Comparison of ENCODE assay signal across 22 cellular contexts in the genomic region with DNA sequence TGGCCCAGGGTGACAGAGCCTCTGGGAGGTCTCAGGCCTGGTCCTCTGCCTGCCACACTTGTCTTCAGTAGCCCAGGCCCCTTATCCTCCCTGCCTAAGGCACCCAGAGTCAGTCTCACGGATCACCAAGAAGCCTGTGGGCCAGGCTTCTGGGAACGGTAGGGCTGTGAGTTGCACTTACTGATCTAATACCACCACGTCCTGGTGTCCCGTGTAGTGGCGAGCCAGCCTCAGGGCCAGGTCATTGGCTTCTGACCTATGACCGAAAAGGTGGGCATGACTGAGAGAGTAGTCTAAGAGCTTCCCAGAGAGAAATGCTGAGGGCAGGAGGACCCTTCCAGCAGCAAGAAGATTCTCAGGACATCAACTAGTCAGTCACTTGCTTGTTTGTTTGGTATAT. TPM values are rescaled to one million over a fixed set of nuclear protein-coding genes. Genes with fewer than 3 reads are reported as not detected.
DNase-seq lines count a peak whose midpoint lies in the region; ATAC-seq and TF ChIP-seq lines count a peak whose summit lies in the region.
"Had no signal": no experiment of that assay in that cellular context is flagged by ENCODE, and none has a peak within 500 bp of the region (broad histone marks: within the 10 kb centered on the region; RNA-seq: fewer than 3 reads in every experiment).

No MANE protein-coding gene starts in this region.

- H3K27ac Mint-ChIP-seq in activated CD8-positive, alpha-beta T cell treated with anti-CD3 and anti-CD28 coated beads, Interleukin-2, amount 10 ng/mL, durations not matched to agents 7 days and 5 days: peak overlapping the region; percentile 13
- no peak overlapping the region for H3K27ac Mint-ChIP-seq in activated CD8-positive, alpha-beta T cell treated with anti-CD3 and anti-CD28 coated beads for 36 hours
- H3K27ac Mint-ChIP-seq in WTC11: 0 out of 2 replicates have a peak overlapping the region, but pooled peaks have one; percentile 29

- peaks cover 0 to 39% (median 9%) of the 10 kb centered on the region in 4 donors for H3K4me1 ChIP-seq in right lobe of liver
- peaks cover 0 to 67% (median 14%) of the 10 kb centered on the region in 6 donors for H3K4me1 ChIP-seq in spleen
- H3K4me1 ChIP-seq in mammary epithelial cell (ENCODE audit: insufficient read depth, low read length): peaks cover 21% of the 10 kb centered on the region
- no peaks in the 10 kb centered on the region for H3K4me1 ChIP-seq in ovary (ENCODE audit: insufficient read depth)

- H3K4me3 Mint-ChIP-seq in activated CD8-positive, alpha-beta T cell treated with anti-CD3 and anti-CD28 coated beads, Interleukin-2, amount 10 ng/mL, durations not matched to agents 7 days and 5 days: no peak overlapping the region
- no peak overlapping the region for H3K4me3 Mint-ChIP-seq in activated CD8-positive, alpha-beta T cell treated with anti-CD3 and anti-CD28 coated beads for 36 hours
- no peak overlapping the region for H3K4me3 Mint-ChIP-seq in WTC11
- H3K4me3 Mint-ChIP-seq: CD4-positive, alpha-beta memory T cell had no signal

- 30% methylated on average over 3 of the region's 6 CpGs for WGBS in right lobe of liver (ENCODE audit: insufficient coverage, low coverage, low lambda C conversion rate, missing lambda C conversion rate)
- 91 to 97% (median 95%) methylated on average over 6 of the region's 6 CpGs for WGBS in spleen, 5 donors
- WGBS in mammary epithelial cell (ENCODE audit: low coverage, missing lambda C conversion rate): 96% methylated on average over 6 of the region's 6 CpGs
- WGBS in ovary, 3 donors: 70 to 91% (median 74%) methylated on average over 6 of the region's 6 CpGs

- no peak for TF ChIP-seq CTCF in activated CD8-positive, alpha-beta T cell treated with anti-CD3 and anti-CD28 coated beads for 36 hours (IDR thresholded peaks at IDR 0.05)
- TF ChIP-seq CTCF in WTC11 (IDR thresholded peaks at IDR 0.05) (no peak), right lobe of liver (IDR thresholded peaks at IDR 0.05) (no peak), spleen (IDR thresholded peaks at IDR 0.05 in 8 of 11, conservative IDR thresholded peaks at IDR 0.05 in 3 of 11) (no peak), mammary epithelial cell (conservative IDR thresholded peaks at IDR 0.05 in 1 of 2, IDR thresholded peaks at IDR 0.05 in 1 of 2; ENCODE audit: extremely low read depth in 1 of 2, insufficient read depth in 1 of 2, low read depth in 1 of 2, low read length in 2 of 2) (no peak), ovary (IDR thresholded peaks at IDR 0.05) (no peak)

- H3K36me3 ChIP-seq in right lobe of liver (peaks cover 0 to 29% (median 15%) of the 10 kb centered on the region in 4 donors), spleen (peaks cover 0 to 100% (median 79%) of the 10 kb centered on the region in 6 donors), mammary epithelial cell (ENCODE audit: insufficient read depth, low read length) (peaks cover 3% of the 10 kb centered on the region), ovary (no peaks in the 10 kb centered on the region)

- peaks cover 6% of the 10 kb centered on the region for H3K79me2 ChIP-seq in mammary epithelial cell (ENCODE audit: insufficient read depth, low read length)

- no peak for ATAC-seq in activated CD8-positive, alpha-beta T cell treated with anti-CD3 and anti-CD28 coated beads, Interleukin-2, amount 10 ng/mL, durations not matched to agents 7 days and 5 days
- ATAC-seq in activated CD8-positive, alpha-beta T cell treated with anti-CD3 and anti-CD28 coated beads for 36 hours: no peak
- no peak for ATAC-seq in WTC11
- peak; percentile 33 to 56 (median 46) for ATAC-seq in right lobe of liver

- H2AFZ ChIP-seq in mammary epithelial cell (ENCODE audit: low read depth, low read length): no peak overlapping the region

- H3K27me3 Mint-ChIP-seq in activated CD8-positive, alpha-beta T cell treated with anti-CD3 and anti-CD28 coated beads, Interleukin-2, amount 10 ng/mL, durations not matched to agents 7 days and 5 days (ENCODE audit: low read depth): no peaks in the 10 kb centered on the region
- no peaks in the 10 kb centered on the region for H3K27me3 Mint-ChIP-seq in activated CD8-positive, alpha-beta T cell treated with anti-CD3 and anti-CD28 coated beads for 36 hours
- 0 out of 2 replicates have a peak, but pooled peaks cover 2% of the 10 kb centered on the region for H3K27me3 Mint-ChIP-seq in WTC11 (ENCODE audit: low read depth)
- H3K27me3 Mint-ChIP-seq: CD4-positive, alpha-beta memory T cell had no signal

- no peaks in the 10 kb centered on the region for H3K9me3 Mint-ChIP-seq in activated CD8-positive, alpha-beta T cell treated with anti-CD3 and anti-CD28 coated beads, Interleukin-2, amount 10 ng/mL, durations not matched to agents 7 days and 5 days (ENCODE audit: insufficient read depth)
- no peaks in the 10 kb centered on the region for H3K9me3 Mint-ChIP-seq in activated CD8-positive, alpha-beta T cell treated with anti-CD3 and anti-CD28 coated beads for 36 hours
- peaks cover 8% of the 10 kb centered on the region; the same call in 1 of the 2 replicates for H3K9me3 Mint-ChIP-seq in WTC11
- H3K9me3 Mint-ChIP-seq: CD4-positive, alpha-beta memory T cell had no signal

- POLR2A ChIA-PET in activated CD8-positive, alpha-beta T cell treated with anti-CD3 and anti-CD28 coated beads, Interleukin-2, amount 10 ng/mL, durations not matched to agents 7 days and 5 days (lab: Charles Lee): interaction anchor here (0.8 kb wide), 1 partner anchor 12 kb away, joined by 4 read pairs; no protein-coding TSS in a partner anchor
- POLR2A ChIA-PET in activated CD8-positive, alpha-beta T cell treated with anti-CD3 and anti-CD28 coated beads for 36 hours (lab: Charles Lee): interaction anchor here (1.0 to 21.3 kb wide), 2 partner anchors 10 to 13 kb away, joined by 3 to 431 read pairs; partner anchors contain the start of gene HNRNPAB
- POLR2A ChIA-PET in WTC11 (lab: Charles Lee): interaction anchor here (0.8 kb wide), 1 partner anchor 21 kb away, joined by 3 read pairs; the partner anchor contains the start of gene HNRNPAB

- intact Hi-C loops in activated CD8-positive, alpha-beta T cell treated with anti-CD3 and anti-CD28 coated beads for 36 hours (cut with micrococcal nuclease): no loop called here
- intact Hi-C loops in right lobe of liver (cut with DNase I): no loop called here
- intact Hi-C loops in spleen (cut with DNase I; ENCODE audit: low total_unique reads): no loop called here
- intact Hi-C loops in mammary epithelial cell (cut with micrococcal nuclease): no loop called here
- intact Hi-C loops in ovary (cut with DNase I): loop anchor here in 1 of 4 donors (10.0 kb wide), 1 partner anchor 80 kb away; no protein-coding TSS in a partner anchor

- BruUV-seq in mammary epithelial cell (replicated peaks; lab: Mats Ljungman, UMichigan): no TSS peak

- in situ Hi-C loops in mammary epithelial cell (cut with MboI; ENCODE audit: low sequenced_read_pairs in 2 of 2): no loop called here

- H3K9me3 ChIP-seq in right lobe of liver (no peaks in the 10 kb centered on the region), spleen (no peaks in the 10 kb centered on the region), mammary epithelial cell (replicated peaks; ENCODE audit: insufficient read depth, low read length) (no peaks in the 10 kb centered on the region), ovary (no peaks in the 10 kb centered on the region)
- H3K9me3 ChIP-seq: BLaER1 had no signal

- H3K36me3 Mint-ChIP-seq in activated CD8-positive, alpha-beta T cell treated with anti-CD3 and anti-CD28 coated beads, Interleukin-2, amount 10 ng/mL, durations not matched to agents 7 days and 5 days (ENCODE audit: low read depth): peaks cover 82% of the 10 kb centered on the region
- peaks cover 76% of the 10 kb centered on the region for H3K36me3 Mint-ChIP-seq in activated CD8-positive, alpha-beta T cell treated with anti-CD3 and anti-CD28 coated beads for 36 hours (ENCODE audit: low read depth)
- peaks cover 52% of the 10 kb centered on the region for H3K36me3 Mint-ChIP-seq in WTC11

- H3K4me1 Mint-ChIP-seq in activated CD8-positive, alpha-beta T cell treated with anti-CD3 and anti-CD28 coated beads, Interleukin-2, amount 10 ng/mL, durations not matched to agents 7 days and 5 days (ENCODE audit: low read depth): peaks cover 54% of the 10 kb centered on the region
- H3K4me1 Mint-ChIP-seq in activated CD8-positive, alpha-beta T cell treated with anti-CD3 and anti-CD28 coated beads for 36 hours (ENCODE audit: low read depth): peaks cover 45% of the 10 kb centered on the region
- H3K4me1 Mint-ChIP-seq in WTC11: peaks cover 18% of the 10 kb centered on the region

- no peaks in the 10 kb centered on the region for H4K20me1 ChIP-seq in mammary epithelial cell (ENCODE audit: insufficient read depth, low read length)

- CTCF ChIA-PET in activated CD8-positive, alpha-beta T cell treated with anti-CD3 and anti-CD28 coated beads, Interleukin-2, amount 10 ng/mL, durations not matched to agents 7 days and 5 days (lab: Charles Lee): no interaction called here
- CTCF ChIA-PET in activated CD8-positive, alpha-beta T cell treated with anti-CD3 and anti-CD28 coated beads for 36 hours (lab: Charles Lee): interaction anchor here (1.0 to 1.1 kb wide), 2 partner anchors 14 to 150 kb away, joined by 3 read pairs; no protein-coding TSS in a partner anchor
- CTCF ChIA-PET in WTC11 (lab: Charles Lee): interaction anchor here (0.6 to 2.3 kb wide), 3 partner anchors 10 to 365 kb away, joined by 3 to 13 read pairs (median 3); partner anchors contain the start of gene COL23A1
- CTCF ChIA-PET in mammary epithelial cell (lab: Charles Lee; ENCODE audit: low non-redundant PET): no interaction called here

- H3K9ac ChIP-seq in mammary epithelial cell (ENCODE audit: insufficient read depth, low read length): no peak overlapping the region
- H3K9ac ChIP-seq: BLaER1 had no signal

- no peak overlapping the region for H3K4me3 ChIP-seq in right lobe of liver
- no peak overlapping the region for H3K4me3 ChIP-seq in spleen
- no peak overlapping the region for H3K4me3 ChIP-seq in mammary epithelial cell (replicated peaks in 1 of 3; ENCODE audit: insufficient read depth in 1 of 3, low read depth in 2 of 3, low read length in 3 of 3)
- H3K4me3 ChIP-seq in ovary: no peak overlapping the region
- H3K4me3 ChIP-seq: BLaER1 had no signal

- no peak for DNase-seq in activated CD8-positive, alpha-beta T cell treated with anti-CD3 and anti-CD28 coated beads, Interleukin-2, amount 10 ng/mL, durations not matched to agents 7 days and 5 days
- DNase-seq in activated CD8-positive, alpha-beta T cell treated with anti-CD3 and anti-CD28 coated beads for 36 hours: no peak
- DNase-seq in WTC11 (ENCODE audit: low spot score) (no peak), right lobe of liver (peak in 2 of 3 donors; percentile 27 to 38), spleen (peak; percentile 47), mammary epithelial cell (no peak), T-helper 2 cell (no peak), ovary (no peak)
- DNase-seq: ACHN; CD4-positive, alpha-beta memory T cell; DND-41; GOT3; Kasumi-1; NCI-H1694 treated with DMSO at 0.1 percent for 48 hours; NCI-H2081 treated with DMSO at 0.1 percent for 48 hours; NCI-H446 treated with DMSO at 0.1 percent for 48 hours; NCI-H526 treated with DMSO at 0.1 percent for 48 hours; Right ventricle myocardium superior had no signal

- dilution Hi-C loops in mammary epithelial cell (cut with HindIII; ENCODE audit: low sequenced_read_pairs): no loop called here

- TF ChIP-seq EP300 in ovary (IDR thresholded peaks at IDR 0.05): no peak

- H3K27ac ChIP-seq in right lobe of liver: no peak overlapping the region
- H3K27ac ChIP-seq in spleen: no peak overlapping the region
- no peak overlapping the region for H3K27ac ChIP-seq in mammary epithelial cell (ENCODE audit: insufficient read depth, low read depth, low read length)
- no peak overlapping the region for H3K27ac ChIP-seq in ovary
- H3K27ac ChIP-seq: 22Rv1, BLaER1 had no signal

- H3K4me2 ChIP-seq in mammary epithelial cell (ENCODE audit: insufficient read depth, low read depth, low read length): no peak overlapping the region
- H3K4me2 ChIP-seq: BLaER1 had no signal

- TF ChIP-seq POLR2A in right lobe of liver (IDR thresholded peaks at IDR 0.05) (no peak), spleen (IDR thresholded peaks at IDR 0.05) (no peak), ovary (IDR thresholded peaks at IDR 0.05) (no peak)

- H3K27me3 ChIP-seq in right lobe of liver: no peaks in the 10 kb centered on the region
- H3K27me3 ChIP-seq in spleen (replicated peaks in 1 of 7): no peaks in the 10 kb centered on the region
- no peaks in the 10 kb centered on the region for H3K27me3 ChIP-seq in mammary epithelial cell (ENCODE audit: insufficient read depth, low read length)
- H3K27me3 ChIP-seq in ovary: no peaks in the 10 kb centered on the region
- H3K27me3 ChIP-seq: BLaER1 had no signal

RNA-seq across cellular contexts. Expression of gene PHYKPL, which starts 7.4 kb away (rescaled TPM):
- total RNA-seq in activated CD8-positive, alpha-beta T cell treated with anti-CD3 and anti-CD28 coated beads, Interleukin-2, amount 10 ng/mL, durations not matched to agents 7 days and 5 days: 100 to 1,000 TPM; 125 to 126 TPM
- 10 to 100 TPM; 60.4 to 62.1 TPM for total RNA-seq in activated CD8-positive, alpha-beta T cell treated with anti-CD3 and anti-CD28 coated beads for 36 hours
- total RNA-seq in WTC11 (2021): 30.9 to 41.7 TPM (median 31.7 TPM) in 3 replicates
- 100 to 1,000 TPM in 3 of 6 experiments, 10 to 100 TPM in 3; 64.3 to 133 (median 85.8) TPM for total RNA-seq in right lobe of liver
- 100 to 1,000 TPM in 6 of 7 donors, 10 to 100 TPM in 1; 91.8 to 209 (median 132) TPM for total RNA-seq in spleen
- polyA plus RNA-seq in spleen: 10 to 100 TPM; 46.9 to 82.7 (median 74.5) TPM
- 10 to 100 TPM; 14.8 to 25.2 TPM for total RNA-seq in mammary epithelial cell
- 9.6 TPM for polyA plus RNA-seq in mammary epithelial cell
- polyA minus RNA-seq in mammary epithelial cell: 12.2 TPM
- total RNA-seq in ovary: 10 to 100 TPM; 41.7 to 93.3 (median 62.7) TPM
- polyA plus RNA-seq in ovary: 10 to 100 TPM; 31.8 to 46.8 TPM

RNA-seq across cellular contexts. Expression of gene HNRNPAB, which starts 20.8 kb away (rescaled TPM):
- total RNA-seq in activated CD8-positive, alpha-beta T cell treated with anti-CD3 and anti-CD28 coated beads, Interleukin-2, amount 10 ng/mL, durations not matched to agents 7 days and 5 days: 100 to 1,000 TPM; 335 to 336 TPM
- total RNA-seq in activated CD8-positive, alpha-beta T cell treated with anti-CD3 and anti-CD28 coated beads for 36 hours: 100 to 1,000 TPM; 392 to 399 TPM
- total RNA-seq in WTC11 (2021): 414 to 457 TPM (median 419 TPM) in 3 replicates
- total RNA-seq in right lobe of liver: 10 to 100 TPM; 44.2 to 96.1 (median 73.5) TPM
- total RNA-seq in spleen: 100 to 1,000 TPM in 4 of 7 donors, 10 to 100 TPM in 3; 55.9 to 136 (median 113) TPM
- 100 to 1,000 TPM in 2 of 3 donors, 10 to 100 TPM in 1; 88.2 to 144 (median 120) TPM for polyA plus RNA-seq in spleen
- 100 to 1,000 TPM in 1 of 2 donors, 10 to 100 TPM in 1; 68.8 to 243 TPM for total RNA-seq in mammary epithelial cell
- polyA plus RNA-seq in mammary epithelial cell: 158 TPM
- polyA minus RNA-seq in mammary epithelial cell: 162 TPM
- 100 to 1,000 TPM in 4 of 7 donors, 10 to 100 TPM in 3; 42.0 to 132 (median 102) TPM for total RNA-seq in ovary
- 100 to 1,000 TPM in 1 of 2 donors, 10 to 100 TPM in 1; 56.4 to 106 TPM for polyA plus RNA-seq in ovary

RNA-seq across cellular contexts. Expression of gene GMCL2, which starts 38.0 kb away (rescaled TPM):
- total RNA-seq in activated CD8-positive, alpha-beta T cell treated with anti-CD3 and anti-CD28 coated beads, Interleukin-2, amount 10 ng/mL, durations not matched to agents 7 days and 5 days: not detected
- not detected for total RNA-seq in activated CD8-positive, alpha-beta T cell treated with anti-CD3 and anti-CD28 coated beads for 36 hours
- total RNA-seq in WTC11 (2021) (not detected in 3 replicates), right lobe of liver (not detected), spleen (not detected), mammary epithelial cell (not detected), ovary (not detected)
- polyA plus RNA-seq in spleen (under 1 TPM in 1 of 3 donors, not detected in 2; 0.03 TPM), mammary epithelial cell (not detected), ovary (not detected)
- polyA minus RNA-seq in mammary epithelial cell: not detected
- total RNA-seq: CD4-positive, alpha-beta memory T cell; MCF 10A; Right ventricle myocardium superior; SK-MEL-5 had no signal
- polyA plus RNA-seq: CD4-positive, alpha-beta memory T cell had no signal

Comparison
In these comparisons a context has a peak if more than half of its experiments do, and no peak if none do; other contexts are left out.
1. CTCF ChIA-PET loops: an anchor here in activated CD8-positive, alpha-beta T cell treated with anti-CD3 and anti-CD28 coated beads for 36 hours (1.0 to 1.1 kb wide) and WTC11 (0.6 to 2.3 kb wide); none called in activated CD8-positive, alpha-beta T cell treated with anti-CD3 and anti-CD28 coated beads, Interleukin-2, amount 10 ng/mL, durations not matched to agents 7 days and 5 days and mammary epithelial cell.
2. ATAC-seq: peak in right lobe of liver (4 of 4); none in activated CD8-positive, alpha-beta T cell treated with anti-CD3 and anti-CD28 coated beads, Interleukin-2, amount 10 ng/mL, durations not matched to agents 7 days and 5 days (single experiment), activated CD8-positive, alpha-beta T cell treated with anti-CD3 and anti-CD28 coated beads for 36 hours (single experiment) and WTC11 (single experiment).
3. DNase-seq: peak in right lobe of liver (2 of 3) and spleen (single experiment); none in activated CD8-positive, alpha-beta T cell treated with anti-CD3 and anti-CD28 coated beads, Interleukin-2, amount 10 ng/mL, durations not matched to agents 7 days and 5 days (single experiment), activated CD8-positive, alpha-beta T cell treated with anti-CD3 and anti-CD28 coated beads for 36 hours (single experiment), WTC11 (single experiment), mammary epithelial cell (single experiment), T-helper 2 cell (0 of 5) and ovary (0 of 5).